Comparison of ENCODE assay signal across 16 cellular contexts in the genomic region with DNA sequence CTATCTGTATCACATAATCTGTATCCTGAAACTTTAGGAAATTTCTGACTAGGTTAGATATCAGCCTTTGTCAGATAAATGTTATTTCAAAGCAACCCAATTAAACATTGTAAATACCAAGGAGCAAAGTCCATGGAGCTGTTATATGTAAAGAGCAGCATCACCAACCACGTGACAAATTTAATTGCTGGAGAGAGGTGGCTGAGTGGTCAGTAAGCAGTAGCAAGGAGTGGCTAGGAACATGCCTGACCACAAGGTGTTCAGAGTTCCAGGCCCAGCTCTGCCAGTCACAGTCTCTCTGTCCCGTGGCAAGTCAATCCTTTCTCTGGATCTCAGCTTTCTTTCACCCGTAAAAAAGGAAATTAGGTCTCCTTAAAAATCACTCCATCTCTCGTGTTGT.
DNase-seq lines count a peak whose midpoint lies in the region; ATAC-seq, FAIRE-seq and TF ChIP-seq lines count a peak whose summit lies in the region.
"Had no signal": no experiment of that assay in that cellular context is flagged by ENCODE, and none has a peak within 500 bp of the region (broad histone marks: within the 10 kb centered on the region; RNA-seq: fewer than 3 reads in every experiment).

No MANE protein-coding gene starts in this region.

- H2AK5ac ChIP-seq in mesenchymal stem cell (ENCODE audit: low read length, severe bottlenecking) = no peak overlapping the region

- no peaks in the 10 kb centered on the region for H3K9me3 ChIP-seq in colonic mucosa
- H3K9me3 ChIP-seq in mesenchymal stem cell (ENCODE audit: control insufficient read depth, low read length) = no peaks in the 10 kb centered on the region

- peaks cover 5 to 8% of the 10 kb centered on the region in 2 donors for H3K9me3 Mint-ChIP-seq in activated T-cell treated with anti-CD3 and anti-CD28 coated beads, Interleukin-2, amount 50 U/mL, for 72 hours
- peaks cover 13% of the 10 kb centered on the region for H3K9me3 Mint-ChIP-seq in activated T-cell treated with anti-CD3 and anti-CD28 coated beads, Interleukin-2, amount 50 U/mL, for 24 hours

- H3K4ac ChIP-seq in mesenchymal stem cell (ENCODE audit: low read depth in 1 of 2, low read length in 2 of 2) = no peak overlapping the region

- no peak overlapping the region for H2BK5ac ChIP-seq in mesenchymal stem cell (ENCODE audit: low read depth, low read length, poor library complexity, severe bottlenecking)

- peaks cover 20% of the 10 kb centered on the region for H3K4me1 Mint-ChIP-seq in activated T-cell treated with anti-CD3 and anti-CD28 coated beads, Interleukin-2, amount 50 U/mL, for 72 hours (ENCODE audit: low read depth)
- H3K4me1 Mint-ChIP-seq in activated T-cell treated with anti-CD3 and anti-CD28 coated beads, Interleukin-2, amount 50 U/mL, for 24 hours (ENCODE audit: low read depth) = no peaks in the 10 kb centered on the region
- H3K4me1 Mint-ChIP-seq: H9 had no signal

- H3K4me1 ChIP-seq in colonic mucosa (peaks cover 8% of the 10 kb centered on the region), mesenchymal stem cell (ENCODE audit: control insufficient read depth, insufficient read depth, low read depth, low read length) (peaks cover 2% of the 10 kb centered on the region)

- no peak for FAIRE-seq in GM12891 (lab: Jason Lieb, UNC)

- WGBS in mesenchymal stem cell = 97% methylated on average over 3 of the region's 4 CpGs

- no peak for ATAC-seq in activated T-cell treated with anti-CD3 and anti-CD28 coated beads, Interleukin-2, amount 50 U/mL, for 72 hours (replicated peaks in 1 of 2)
- no peak for ATAC-seq in GM19455 (IDR thresholded peaks at IDR 0.05; ENCODE audit: unreplicated experiment)

- no peak overlapping the region for H3K18ac ChIP-seq in mesenchymal stem cell (ENCODE audit: low read depth in 1 of 2, low read length in 2 of 2)

- no peak overlapping the region for H2BK12ac ChIP-seq in mesenchymal stem cell (ENCODE audit: low read length in 2 of 2)

- no peaks in the 10 kb centered on the region for H3K27me3 Mint-ChIP-seq in activated T-cell treated with anti-CD3 and anti-CD28 coated beads, Interleukin-2, amount 50 U/mL, for 72 hours (ENCODE audit: low read depth)
- H3K27me3 Mint-ChIP-seq in activated T-cell treated with anti-CD3 and anti-CD28 coated beads, Interleukin-2, amount 50 U/mL, for 24 hours = no peaks in the 10 kb centered on the region

- H2BK120ac ChIP-seq in mesenchymal stem cell (ENCODE audit: low read depth, low read length) = no peak overlapping the region

- H4K91ac ChIP-seq in mesenchymal stem cell (ENCODE audit: low read length) = no peak overlapping the region

- peak overlapping the region; percentile 91 for H3K27ac Mint-ChIP-seq in activated T-cell treated with anti-CD3 and anti-CD28 coated beads, Interleukin-2, amount 50 U/mL, for 72 hours
- H3K27ac Mint-ChIP-seq in activated T-cell treated with anti-CD3 and anti-CD28 coated beads, Interleukin-2, amount 50 U/mL, for 24 hours = no peak overlapping the region
- H3K27ac Mint-ChIP-seq: H9 had no signal

- no peak overlapping the region for H3K14ac ChIP-seq in mesenchymal stem cell (ENCODE audit: low read length in 2 of 2)

- TF ChIP-seq POLR2A in GM12891 (IDR thresholded peaks at IDR 0.05; ENCODE audit: low read depth, low read length) = no peak

- no peak for TF ChIP-seq CTCF in colonic mucosa (IDR thresholded peaks at IDR 0.05)

- H3K23ac ChIP-seq in mesenchymal stem cell (ENCODE audit: low read length in 2 of 2) = no peak overlapping the region

- no peak overlapping the region for H2AFZ ChIP-seq in mesenchymal stem cell (ENCODE audit: low read depth, low read length)

- H3K4me2 ChIP-seq in mesenchymal stem cell (ENCODE audit: low read length, poor library complexity, severe bottlenecking) = no peak overlapping the region

- H3K27ac ChIP-seq in colonic mucosa (peak overlapping the region; percentile 63), mesenchymal stem cell (ENCODE audit: low read length, poor library complexity, severe bottlenecking) (no peak overlapping the region)

- peaks cover 15 to 18% of the 10 kb centered on the region in 2 donors for H3K36me3 Mint-ChIP-seq in activated T-cell treated with anti-CD3 and anti-CD28 coated beads, Interleukin-2, amount 50 U/mL, for 72 hours (ENCODE audit: insufficient read depth in 2 of 2)
- peaks cover 56% of the 10 kb centered on the region for H3K36me3 Mint-ChIP-seq in activated T-cell treated with anti-CD3 and anti-CD28 coated beads, Interleukin-2, amount 50 U/mL, for 24 hours (ENCODE audit: low read depth)

- H3K36me3 ChIP-seq in colonic mucosa (no peaks in the 10 kb centered on the region), mesenchymal stem cell (ENCODE audit: control insufficient read depth in 1 of 2, insufficient read depth in 2 of 2, low read depth in 1 of 2, low read length in 2 of 2) (peaks cover 0 to 7% of the 10 kb centered on the region in 2 experiments)

- H4K8ac ChIP-seq in mesenchymal stem cell (ENCODE audit: low read length) = no peak overlapping the region

- no peak overlapping the region for H3K4me3 Mint-ChIP-seq in activated T-cell treated with anti-CD3 and anti-CD28 coated beads, Interleukin-2, amount 50 U/mL, for 72 hours
- no peak overlapping the region for H3K4me3 Mint-ChIP-seq in activated T-cell treated with anti-CD3 and anti-CD28 coated beads, Interleukin-2, amount 50 U/mL, for 24 hours
- H3K4me3 Mint-ChIP-seq: H9 had no signal

- peaks cover 22% of the 10 kb centered on the region for H3K79me1 ChIP-seq in mesenchymal stem cell (replicated peaks; ENCODE audit: low read length, poor library complexity, severe bottlenecking)

- H3K4me3 ChIP-seq in colonic mucosa (no peak overlapping the region), mesenchymal stem cell (ENCODE audit: insufficient read depth in 1 of 2, low read depth in 1 of 2, low read length in 2 of 2) (no peak overlapping the region)
- H3K4me3 ChIP-seq: BLaER1 treated with 17β-estradiol and CSF1 and Interleukin-3, amounts not matched to agents 10 nM and 100 nM had no signal

- no peak overlapping the region for H3K9ac ChIP-seq in colonic mucosa (ENCODE audit: low read depth in 2 of 2, low read length in 2 of 2)
- H3K9ac ChIP-seq in mesenchymal stem cell (ENCODE audit: low read length) = peak overlapping the region; percentile 7
- H3K9ac ChIP-seq: BLaER1 treated with 17β-estradiol and CSF1 and Interleukin-3, amounts not matched to agents 10 nM and 100 nM had no signal

- no peak overlapping the region for H2BK15ac ChIP-seq in mesenchymal stem cell (ENCODE audit: low read depth, poor library complexity, severe bottlenecking)

- DNase-seq in activated T-cell treated with anti-CD3 and anti-CD28 coated beads, Interleukin-2, amount 50 U/mL, for 72 hours = no peak
- DNase-seq in activated T-cell treated with anti-CD3 and anti-CD28 coated beads, Interleukin-2, amount 50 U/mL, for 24 hours = no peak
- DNase-seq in colonic mucosa (peak; percentile 77), mesenchymal stem cell (no peak), NOMO-1 treated with DMSO at 0.1 percent for 48 hours (lab: John Stamatoyannopoulos, UW; ENCODE audit: unreplicated experiment) (no peak), GM12891 (ENCODE audit: insufficient read length, low spot score) (no peak), islet precursor cell (no peak)
- DNase-seq: H9, KBM-7, NCI-H1048, NCI-H2107, NCI-H2227 treated with DMSO at 0.1 percent for 48 hours, NCI-H524, SW 1271 had no signal

- no peaks in the 10 kb centered on the region for H3K27me3 ChIP-seq in colonic mucosa
- H3K27me3 ChIP-seq in mesenchymal stem cell (ENCODE audit: control insufficient read depth in 1 of 2, insufficient read depth in 1 of 2, low read length in 2 of 2) = no peaks in the 10 kb centered on the region
- H3K27me3 ChIP-seq: BLaER1 treated with 17β-estradiol and CSF1 and Interleukin-3, amounts not matched to agents 10 nM and 100 nM had no signal

- intact Hi-C loops in colonic mucosa (cut with DNase I) = no loop called here

TF ChIP-seq in GM12891, 5 proteins besides CTCF, POLR2A, EP300 and RAD21:
- TF ChIP-seq TAF1 (IDR thresholded peaks at IDR 0.05; ENCODE audit: low read depth, low read length) = no peak
- no peak for TF ChIP-seq SPI1 (IDR thresholded peaks at IDR 0.05; ENCODE audit: low read depth, low read length)
- no peak for TF ChIP-seq POU2F2 (IDR thresholded peaks at IDR 0.05; ENCODE audit: low read depth, low read length)
- TF ChIP-seq PAX5 (IDR thresholded peaks at IDR 0.05; ENCODE audit: insufficient read depth, low read length, severe bottlenecking) = no peak
- no peak for TF ChIP-seq POLR2AphosphoS5 (IDR thresholded peaks at IDR 0.05; ENCODE audit: low read depth, low read length)
TF ChIP-seq in GM12891: peak in this region for 0.
